ENCODE assay signal across 8 cellular contexts in the genomic region with DNA sequence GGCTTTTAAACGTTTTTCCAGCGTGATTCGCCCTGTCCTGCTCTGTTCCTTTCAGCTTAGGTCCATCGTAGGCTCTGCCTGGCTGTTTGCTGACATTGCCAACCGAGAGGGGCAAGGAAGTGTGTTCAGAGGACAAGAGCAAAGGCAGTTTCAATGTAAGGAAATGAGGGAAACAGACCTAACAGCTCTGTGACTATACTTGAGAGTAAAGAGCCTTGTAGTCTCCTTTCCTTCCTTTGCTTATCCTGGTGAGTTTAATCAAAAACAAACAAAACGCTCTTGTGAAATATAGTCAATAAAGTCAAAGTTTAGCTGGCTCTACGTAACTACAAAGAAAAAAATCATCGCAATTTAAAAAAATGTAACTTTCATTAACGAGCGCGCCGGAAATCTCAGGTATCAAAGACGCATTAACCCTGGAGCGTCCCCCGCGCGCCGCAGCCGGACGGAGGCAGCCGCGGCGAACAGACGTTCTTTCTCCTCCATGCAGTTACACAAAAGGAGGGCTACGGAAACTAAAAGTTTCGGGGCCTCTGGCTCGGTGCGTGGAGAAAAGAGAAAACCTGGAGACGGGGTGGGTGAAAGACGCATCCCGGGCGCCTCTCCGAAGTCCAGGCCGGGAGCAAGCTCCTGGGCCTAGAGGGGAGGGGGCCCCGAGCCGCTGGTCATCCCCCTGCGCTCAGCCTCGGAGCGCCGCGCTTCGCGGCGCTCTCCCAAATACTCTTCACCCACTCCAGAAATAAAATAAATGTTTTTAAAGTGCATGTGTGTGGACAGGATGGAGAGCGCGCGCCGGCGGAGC. TPM values are rescaled to one million over a fixed set of nuclear protein-coding genes. Genes with fewer than 3 reads are reported as not detected.
DNase-seq lines count a peak whose midpoint lies in the region; ATAC-seq, FAIRE-seq and TF ChIP-seq lines count a peak whose summit lies in the region.

No MANE protein-coding gene starts in this region.

- ATAC-seq in thoracic aorta (ENCODE audit: insufficient number of reproducible peaks, low FRiP score, low read depth) (no peak), GM18517 (IDR thresholded peaks at IDR 0.05; ENCODE audit: unreplicated experiment) (no peak)

- no peaks in the 10 kb centered on the region; the same call in 1 of the 2 replicates for H3K27me3 ChIP-seq in GM06990 (replicated peaks; ENCODE audit: control insufficient read depth, insufficient read depth, low read length)
- no peaks in the 10 kb centered on the region for H3K27me3 ChIP-seq in thoracic aorta (replicated peaks; ENCODE audit: insufficient read depth)

- H3K9me3 ChIP-seq in thoracic aorta, result no peaks in the 10 kb centered on the region

- no peak for FAIRE-seq in GM19239 (lab: Jason Lieb, UNC)

- H3K36me3 ChIP-seq in GM06990 (ENCODE audit: control insufficient read depth, insufficient read depth, low read length) (no peaks in the 10 kb centered on the region), thoracic aorta (no peaks in the 10 kb centered on the region)

- H3K4me3 ChIP-seq in GM06990 (replicated peaks; ENCODE audit: low read depth, low read length) (no peak overlapping the region), thoracic aorta (peak overlapping the region; percentile 96)

- peaks cover 0 to 21% of the 10 kb centered on the region in 2 donors for H3K4me1 ChIP-seq in thoracic aorta (ENCODE audit: control insufficient read depth in 1 of 2, low read depth in 2 of 2)

- DNase-seq in GM06990 (ENCODE audit: extremely low read depth, insufficient read length) (peak; percentile 14), NCI-H2171 (lab: John Stamatoyannopoulos, UW) (peak; percentile 67), caudate nucleus (lab: John Stamatoyannopoulos, UW) (peak in 21 of 61 donors; percentile 10 to 48 (median 25)), left kidney (ENCODE audit: low read depth, low spot score) (peak; percentile 96), thoracic aorta (ENCODE audit: low spot score) (no peak), GM19239 (ENCODE audit: insufficient read length, low spot score) (no peak)
- no peak for DNase-seq in activated T-cell treated with anti-CD3 and anti-CD28 coated beads, Interleukin-2, amount 50 U/mL, for 1 hour

- no peak for TF ChIP-seq CTCF in GM06990 (IDR thresholded peaks at IDR 0.05; ENCODE audit: insufficient read depth, low read length, poor library complexity, severe bottlenecking)
- no peak for TF ChIP-seq CTCF in thoracic aorta (IDR thresholded peaks at IDR 0.05)

- H3K27ac ChIP-seq in caudate nucleus (ENCODE audit: low read depth, low read length), result peak overlapping the region; percentile 44
- peak overlapping the region; percentile 97 to 98 for H3K27ac ChIP-seq in thoracic aorta

RNA-seq across cellular contexts. Expression of a gene that starts 0.6 kb away (rescaled TPM):
- total RNA-seq in thoracic aorta, result 10 to 100 TPM; 53.3 to 67.2 TPM

Comparison
In these comparisons a context has a peak if more than half of its experiments do, and no peak if none do; other contexts are left out.
1. DNase-seq: peak in GM06990 (single experiment), NCI-H2171 (single experiment) and left kidney (single experiment); none in thoracic aorta (single experiment), GM19239 (single experiment) and activated T-cell treated with anti-CD3 and anti-CD28 coated beads, Interleukin-2, amount 50 U/mL, for 1 hour (single experiment).